ENCODE assay signal across 13 cellular contexts in the genomic region with DNA sequence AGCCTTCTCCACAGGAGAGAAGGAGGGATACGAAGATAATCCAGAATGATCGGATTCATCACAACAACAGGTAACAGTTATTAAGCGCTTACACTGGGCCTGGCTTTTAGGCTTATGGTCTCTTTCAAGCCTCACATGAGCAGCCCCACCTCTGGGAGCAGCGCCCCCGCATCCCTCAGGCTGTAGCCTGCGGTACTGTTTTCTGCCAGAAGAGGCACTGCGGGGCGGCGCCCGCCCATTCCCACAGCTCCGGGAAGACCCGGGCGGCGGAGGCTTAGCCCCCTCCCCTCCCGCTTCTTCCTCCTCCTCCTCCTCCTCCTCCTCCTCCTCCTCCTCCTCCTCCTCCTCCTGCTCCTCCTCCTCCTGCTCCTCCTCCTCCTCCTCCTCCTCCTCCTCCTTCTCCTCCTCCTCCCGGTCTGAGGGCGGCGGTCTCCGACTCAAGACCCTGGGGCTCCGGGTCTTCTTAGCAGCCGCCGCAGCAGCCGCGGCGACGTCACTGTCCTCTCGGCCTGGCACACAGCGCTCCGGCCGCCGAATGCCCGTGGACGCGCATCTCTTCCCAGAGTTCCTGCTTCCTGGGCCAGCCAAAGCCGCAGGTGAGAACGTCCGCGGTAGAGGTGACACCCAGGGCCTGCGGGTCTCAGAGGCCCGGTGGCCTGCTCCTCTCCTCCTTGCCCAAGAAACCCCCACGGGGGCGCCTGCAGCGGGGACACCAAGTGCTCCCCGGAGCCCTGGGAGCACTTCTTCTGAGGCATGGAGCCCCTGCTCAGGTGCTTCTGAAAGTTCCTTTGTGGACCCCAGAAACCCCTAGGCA. TPM values are rescaled to one million over a fixed set of nuclear protein-coding genes. Genes with fewer than 3 reads are reported as not detected.
DNase-seq lines count a peak whose midpoint lies in the region; ATAC-seq, FAIRE-seq and TF ChIP-seq lines count a peak whose summit lies in the region.
"Not testable (repeated sequence)": the region's sequence is repeated elsewhere in the genome, so short reads cannot be mapped to it uniquely, and the experiment has no call there.
"Had no signal": no experiment of that assay in that cellular context is flagged by ENCODE, and none has a peak within 500 bp of the region (broad histone marks: within the 10 kb centered on the region; RNA-seq: fewer than 3 reads in every experiment).

A gene with protein sequence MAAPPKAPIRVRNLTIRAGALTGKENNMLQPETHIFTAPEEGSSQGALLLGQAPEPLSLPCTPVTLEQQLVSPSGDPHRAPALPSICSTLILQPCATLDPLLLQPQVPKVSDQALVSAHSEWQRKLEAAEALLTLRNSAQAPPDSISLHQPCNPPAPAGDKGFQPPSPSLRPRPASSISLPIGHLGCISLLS (plus strand): TSS at position 238 of the 814 bp plus-strand sequence. CDS start 68,246 bp downstream, outside the sequence.

- H3K4me3 ChIP-seq in A549; Panc1 (ENCODE audit: low read depth in 2 of 2, low read length in 2 of 2): not testable (repeated sequence)

- CTCF ChIA-PET in A549 (lab: Yijun Ruan, JAX); Panc1 (lab: Charles Lee): not testable (repeated sequence)

- POLR2A ChIA-PET in A549 (lab: Yijun Ruan, JAX); Panc1 (lab: Charles Lee): not testable (repeated sequence)

- H3K9me3 ChIP-seq in A549; Panc1 (ENCODE audit: control insufficient read depth, insufficient read depth, low read depth, low read length): not testable (repeated sequence)

- not testable (repeated sequence) for BruUV-seq in Panc1 (replicated peaks; lab: Mats Ljungman, UMichigan)

- intact Hi-C loops in Panc1 (cut with micrococcal nuclease; ENCODE audit: unreplicated experiment) = not testable (repeated sequence)

- FAIRE-seq in A549 (lab: Jason Lieb, UNC) = not testable (repeated sequence)

- not testable (repeated sequence) for DNase-seq in A549 (ENCODE audit: low read depth in 1 of 2, low spot score in 1 of 2); Panc1 (ENCODE audit: low read depth, low spot score); naive B cell

- not testable (repeated sequence) for H3K27ac Mint-ChIP-seq in brain, naive B cell

- H3K4me1 Mint-ChIP-seq in brain, naive B cell: not testable (repeated sequence)

- ATAC-seq in A549 = peak; percentile 89 to 96
- ATAC-seq in GM18873 (IDR thresholded peaks at IDR 0.05; ENCODE audit: low FRiP score, unreplicated experiment) = peak; percentile 60
- ATAC-seq in GM21390 (IDR thresholded peaks at IDR 0.05; ENCODE audit: unreplicated experiment) = peak; percentile 91
- peak; percentile 80 for ATAC-seq in HG02763 (IDR thresholded peaks at IDR 0.05; ENCODE audit: unreplicated experiment)
- ATAC-seq in HG03159 (IDR thresholded peaks at IDR 0.05; ENCODE audit: unreplicated experiment) = peak; percentile 83
- peak; percentile 86 for ATAC-seq in Panc1
- ATAC-seq in naive B cell (ENCODE audit: low read depth in 2 of 2) = peak; percentile 75 to 81

- H3K4me3 Mint-ChIP-seq in brain, naive B cell: not testable (repeated sequence)

- H3K27me3 ChIP-seq in Panc1 (ENCODE audit: control insufficient read depth, insufficient read depth, low read length) = not testable (repeated sequence)

- H3K27ac ChIP-seq in A549; Panc1 (ENCODE audit: low read length): not testable (repeated sequence)

- not testable (repeated sequence) for H3K4me2 ChIP-seq in A549

- TF ChIP-seq POLR2A in A549 (IDR thresholded peaks at IDR 0.05; ENCODE audit: low read length) = not testable (repeated sequence)

- H3K27me3 Mint-ChIP-seq in brain, naive B cell: not testable (repeated sequence)

- not testable (repeated sequence) for TF ChIP-seq RAD21 in A549 (conservative IDR thresholded peaks at IDR 0.05 in 1 of 2, IDR thresholded peaks at IDR 0.05 in 1 of 2)

- no CpG with 5 or more reads among the region's 44 CpGs for WGBS in A549 (ENCODE audit: missing lambda C conversion rate)

- H3K36me3 Mint-ChIP-seq in brain, naive B cell: not testable (repeated sequence)

- TF ChIP-seq EP300 in A549 (IDR thresholded peaks at IDR 0.05) = not testable (repeated sequence)

- not testable (repeated sequence) for H3K36me3 ChIP-seq in Panc1 (ENCODE audit: control insufficient read depth, insufficient read depth, low read length)

- not testable (repeated sequence) for H3K9me3 Mint-ChIP-seq in brain, naive B cell

- TF ChIP-seq CTCF in A549 (IDR thresholded peaks at IDR 0.05); Panc1 (IDR thresholded peaks at IDR 0.05); brain (conservative IDR thresholded peaks at IDR 0.05): not testable (repeated sequence)

- in situ Hi-C loops in Panc1 (cut with HindIII; ENCODE audit: low pct_unique_long_range_greater_than_20kb, low sequenced_read_pairs) = not testable (repeated sequence)

- H3K4me1 ChIP-seq in A549; Panc1 (ENCODE audit: control insufficient read depth, insufficient read depth, low read length): not testable (repeated sequence)

RNA-seq across cellular contexts. Expression of the gene that starts here (rescaled TPM):
- 0.10 TPM in 1 of 2 replicates, not detected in the other for polyA plus RNA-seq in A549 (2011; rRNA removed)
- not detected in 2 replicates for polyA plus RNA-seq in A549 (2012; cell fraction: cytosol; rRNA removed)
- not detected in 2 replicates for polyA plus RNA-seq in A549 (2012; cell fraction: nucleus; rRNA removed)
- polyA plus RNA-seq in A549 (2017; fragmentation: RNase III; extraction: RNeasy Plus Mini Kit Qiagen cat#74134 plus additional on column Dnase treatment) = not detected in 3 replicates
- not detected in 2 replicates for polyA minus RNA-seq in A549 (2011; rRNA and poly(A)+ RNA removed)
- not detected for total RNA-seq in Panc1 (2021; ENCODE audit: unreplicated experiment)
- polyA plus RNA-seq in Panc1 (2012; ENCODE audit: insufficient read length) = 0.23 TPM
- 10.4 TPM for polyA plus RNA-seq in brain (ENCODE audit: insufficient read depth, low read depth, low replicate concordance)
- 1 to 10 TPM in 5 of 6 donors, under 1 TPM in 1; 0.63 to 4.8 (median 4.1) TPM for polyA plus RNA-seq in naive B cell (ENCODE audit: low read depth in 6 of 6)
- total RNA-seq: OCI-LY7, pulmonary artery endothelial cell, SK-MEL-5, subcutaneous adipose tissue had no signal
- polyA plus RNA-seq: liver had no signal

Comparison
In these comparisons a context has a peak if more than half of its experiments do, and no peak if none do; other contexts are left out.
1. Peak in ATAC-seq in A549; RNA of the gene not detected or under 1 TPM.
2. Peak in ATAC-seq in Panc1; RNA of the gene not detected or under 1 TPM.